Comparison of ENCODE assay signal across 14 cellular contexts in genomic region chr4:6561173-6561516, GRCh38. TPM values are rescaled to one million over a fixed set of nuclear protein-coding genes. Genes with fewer than 3 reads are reported as not detected.
DNase-seq lines count a peak whose midpoint lies in the region; ATAC-seq and TF ChIP-seq lines count a peak whose summit lies in the region.
"Had no signal": no experiment of that assay in that cellular context is flagged by ENCODE, and none has a peak within 500 bp of the region (broad histone marks: within the 10 kb centered on the region; RNA-seq: fewer than 3 reads in every experiment).

No MANE protein-coding gene starts in this region.

- H3K4me3 ChIP-seq in fibroblast of lung (replicated peaks in 1 of 4; ENCODE audit: control extremely low read depth in 1 of 4, insufficient read depth in 1 of 4, low read depth in 3 of 4, low read length in 4 of 4) (no peak overlapping the region), Peyer's patch (no peak overlapping the region)
- H3K4me3 ChIP-seq: SJCRH30 had no signal

- no peak overlapping the region for H2AFZ ChIP-seq in fibroblast of lung (ENCODE audit: low read length)

- H3K36me3 Mint-ChIP-seq in T-helper 17 cell (ENCODE audit: low read depth): peaks cover 9% of the 10 kb centered on the region
- H3K36me3 Mint-ChIP-seq: CD4-positive, CD25-positive, alpha-beta regulatory T cell had no signal

- no peak overlapping the region for H3K27ac ChIP-seq in fibroblast of lung (ENCODE audit: insufficient read depth, low read length)
- H3K27ac ChIP-seq in Peyer's patch: no peak overlapping the region
- H3K27ac ChIP-seq: SJCRH30 had no signal

- H3K4me3 Mint-ChIP-seq in T-helper 17 cell: peak overlapping the region; percentile 83

- DNase-seq in Right ventricle myocardium superior: peak; percentile 2
- no peak for DNase-seq in left ventricle myocardium superior
- no peak for DNase-seq in T-helper 17 cell
- DNase-seq in fibroblast of lung (ENCODE audit: low read depth in 2 of 2): peak; percentile 21 to 27
- no peak for DNase-seq in Peyer's patch
- DNase-seq: CD4-positive, CD25-positive, alpha-beta regulatory T cell; DMS79; H9; NCI-H1436 treated with DMSO at 0.1 percent for 48 hours; NCI-H524; SJCRH30 had no signal

- no peak for TF ChIP-seq CTCF in fibroblast of lung (conservative IDR thresholded peaks at IDR 0.05 in 1 of 2, IDR thresholded peaks at IDR 0.05 in 1 of 2; ENCODE audit: low read depth in 1 of 2, low read length in 2 of 2)
- no peak for TF ChIP-seq CTCF in Peyer's patch (IDR thresholded peaks at IDR 0.05)

- no peaks in the 10 kb centered on the region for H3K9me3 ChIP-seq in T-helper 17 cell (ENCODE audit: control insufficient read depth, low read length, poor library complexity, severe bottlenecking)
- H3K9me3 ChIP-seq in fibroblast of lung (ENCODE audit: control insufficient read depth, insufficient read depth, low read depth, low read length): no peaks in the 10 kb centered on the region
- H3K9me3 ChIP-seq in Peyer's patch: no peaks in the 10 kb centered on the region
- H3K9me3 ChIP-seq: SJCRH30 had no signal

- H3K27ac Mint-ChIP-seq in T-helper 17 cell: no peak overlapping the region
- H3K27ac Mint-ChIP-seq: CD4-positive, CD25-positive, alpha-beta regulatory T cell; H9 had no signal

- H3K27me3 ChIP-seq in fibroblast of lung (ENCODE audit: control insufficient read depth, insufficient read depth, low read length): peaks cover 42% of the 10 kb centered on the region
- H3K27me3 ChIP-seq in Peyer's patch: peaks cover 0 to 30% of the 10 kb centered on the region in 2 donors

- H3K79me2 ChIP-seq in fibroblast of lung (ENCODE audit: control insufficient read depth, insufficient read depth, low read length): no peaks in the 10 kb centered on the region

- intact Hi-C loops in Right ventricle myocardium superior (cut with DNase I): no loop called here
- intact Hi-C loops in left ventricle myocardium superior (cut with micrococcal nuclease): no loop called here

- TF ChIP-seq POLR2A in Peyer's patch (IDR thresholded peaks at IDR 0.05): no peak

- no peak overlapping the region for H3K9ac ChIP-seq in fibroblast of lung (ENCODE audit: insufficient read depth, low read length)

- H3K36me3 ChIP-seq in fibroblast of lung (ENCODE audit: control insufficient read depth, insufficient read depth, low read length) (no peaks in the 10 kb centered on the region), Peyer's patch (no peaks in the 10 kb centered on the region)
- H3K36me3 ChIP-seq: SJCRH30 had no signal

- H3K4me1 ChIP-seq in fibroblast of lung (ENCODE audit: control insufficient read depth, extremely low read depth, insufficient read depth, low read length): no peaks in the 10 kb centered on the region
- peaks cover 0 to 16% (median 3%) of the 10 kb centered on the region in 4 donors for H3K4me1 ChIP-seq in Peyer's patch
- H3K4me1 ChIP-seq: SJCRH30 had no signal

- ATAC-seq in Right ventricle myocardium superior (ENCODE audit: poor library complexity): no peak
- ATAC-seq in left ventricle myocardium superior: no peak
- no peak for ATAC-seq in T-helper 17 cell
- no peak for ATAC-seq in GM21737 (IDR thresholded peaks at IDR 0.05; ENCODE audit: unreplicated experiment)
- no peak for ATAC-seq in GM18873 (IDR thresholded peaks at IDR 0.05; ENCODE audit: low FRiP score, unreplicated experiment)
- no peak for ATAC-seq in HG03108 (IDR thresholded peaks at IDR 0.05; ENCODE audit: unreplicated experiment)

- H4K20me1 ChIP-seq in fibroblast of lung (ENCODE audit: control insufficient read depth, extremely low read depth, insufficient read depth, low read length): no peaks in the 10 kb centered on the region

- peaks cover 10% of the 10 kb centered on the region for H3K4me1 Mint-ChIP-seq in T-helper 17 cell

- no peak overlapping the region for H3K4me2 ChIP-seq in fibroblast of lung (ENCODE audit: extremely low read depth, insufficient read depth, low read length)

- H3K27me3 Mint-ChIP-seq in T-helper 17 cell: peaks cover 81% of the 10 kb centered on the region

RNA-seq across cellular contexts. Expression of gene MAN2B2, which starts 13.8 kb away (rescaled TPM):
- total RNA-seq in Right ventricle myocardium superior: 17.3 TPM
- 17.7 TPM for total RNA-seq in left ventricle myocardium superior
- 10 to 100 TPM; 27.0 to 34.9 TPM for total RNA-seq in T-helper 17 cell
- 11.8 and 19.0 TPM in 2 replicates for total RNA-seq in fibroblast of lung
- 24.8 and 27.2 TPM in 2 replicates for polyA plus RNA-seq in fibroblast of lung
- 25.3 and 33.9 TPM in 2 replicates for polyA plus RNA-seq in fibroblast of lung (2012)
- polyA minus RNA-seq in fibroblast of lung (ENCODE audit: low replicate concordance): 27.9 and 58.6 TPM in 2 replicates
- total RNA-seq in Peyer's patch: 10 to 100 TPM; 23.1 to 41.2 (median 32.5) TPM

Comparison
In these comparisons a context has a peak if more than half of its experiments do, and no peak if none do; other contexts are left out.
1. DNase-seq: peak in Right ventricle myocardium superior (single experiment) and fibroblast of lung (2 of 2); none in left ventricle myocardium superior (single experiment), T-helper 17 cell (0 of 3) and Peyer's patch (0 of 3).